ENCODE assay signal across 20 cellular contexts in genomic region chr1:155198547-155198906, GRCh38. TPM values are rescaled to one million over a fixed set of nuclear protein-coding genes. Genes with fewer than 3 reads are reported as not detected.
DNase-seq lines count a peak whose midpoint lies in the region; ATAC-seq and TF ChIP-seq lines count a peak whose summit lies in the region.
"Had no signal": no experiment of that assay in that cellular context is flagged by ENCODE, and none has a peak within 500 bp of the region (broad histone marks: within the 10 kb centered on the region; RNA-seq: fewer than 3 reads in every experiment).

No MANE protein-coding gene starts in this region.

- no peak overlapping the region for H3K4me2 ChIP-seq in osteoblast (ENCODE audit: insufficient read depth, low read length)
- H3K4me2 ChIP-seq: A549, BLaER1 had no signal

- H3K27me3 ChIP-seq in RWPE2 (ENCODE audit: insufficient read depth, poor library complexity, severe bottlenecking) (no peaks in the 10 kb centered on the region), osteoblast (ENCODE audit: insufficient read depth, low read length) (no peaks in the 10 kb centered on the region), colonic mucosa (no peaks in the 10 kb centered on the region)
- H3K27me3 ChIP-seq: BLaER1, SJSA1 had no signal

- H3K27ac ChIP-seq in RWPE2 (ENCODE audit: poor library complexity, severe bottlenecking) (no peak overlapping the region), caudate nucleus (ENCODE audit: low read depth, low read length) (peak overlapping the region; percentile 41), osteoblast (ENCODE audit: low read depth, low read length) (no peak overlapping the region), colonic mucosa (no peak overlapping the region)
- H3K27ac ChIP-seq: A549, BLaER1, GM23248, SJSA1 had no signal

- H2AFZ ChIP-seq in osteoblast (ENCODE audit: low read length): no peak overlapping the region
- H2AFZ ChIP-seq: GM23248 had no signal

- H3K4me3 ChIP-seq in RWPE2 (ENCODE audit: severe bottlenecking) (no peak overlapping the region), osteoblast (ENCODE audit: insufficient read depth, low read length) (no peak overlapping the region), colonic mucosa (no peak overlapping the region)
- H3K4me3 ChIP-seq: A549, BLaER1, GM23248, SJSA1 had no signal

- H3K36me3 ChIP-seq in RWPE2 (ENCODE audit: low read depth): 0 out of 2 replicates have a peak, but pooled peaks cover 5% of the 10 kb centered on the region
- peaks cover 28% of the 10 kb centered on the region for H3K36me3 ChIP-seq in osteoblast (ENCODE audit: insufficient read depth, low read length)
- H3K36me3 ChIP-seq in colonic mucosa: no peaks in the 10 kb centered on the region

- ATAC-seq in Right ventricle myocardium superior (ENCODE audit: poor library complexity) (no peak), left ventricle myocardium superior (no peak), RWPE2 (ENCODE audit: low read depth) (no peak), HG03521 (IDR thresholded peaks at IDR 0.05; ENCODE audit: unreplicated experiment) (no peak)
- ATAC-seq: A549, HCT116, HepG2, PC-3 had no signal

- H3K9ac ChIP-seq in colonic mucosa (ENCODE audit: low read depth in 2 of 2, low read length in 2 of 2): no peak overlapping the region
- H3K9ac ChIP-seq: BLaER1, GM23248 had no signal

- no peaks in the 10 kb centered on the region for H4K20me1 ChIP-seq in osteoblast (ENCODE audit: insufficient read depth, low read length)
- H4K20me1 ChIP-seq: BLaER1 had no signal

- DNase-seq in Right ventricle myocardium superior: peak; percentile 31
- no peak for DNase-seq in left ventricle myocardium superior
- peak; percentile 34 for DNase-seq in RWPE2 (ENCODE audit: low spot score)
- no peak for DNase-seq in caudate nucleus (lab: John Stamatoyannopoulos, UW)
- peak; percentile 6 for DNase-seq in osteoblast (ENCODE audit: insufficient read length, low spot score, missing footprints)
- DNase-seq in activated CD4-positive, alpha-beta T cell treated with anti-CD3 and anti-CD28 coated beads for 4 hours: no peak
- DNase-seq in colonic mucosa: no peak
- DNase-seq: Calu3, GM23248, NCI-H1417, NCI-H1930, NCI-H2171 treated with DMSO at 0.1 percent for 48 hours, NCI-H446, PC-3 had no signal

- no peak for TF ChIP-seq CTCF in RWPE2 (IDR thresholded peaks at IDR 0.05; ENCODE audit: poor library complexity, severe bottlenecking)
- no peak for TF ChIP-seq CTCF in osteoblast (IDR thresholded peaks at IDR 0.05; ENCODE audit: extremely low read depth, low read depth, low read length)
- no peak for TF ChIP-seq CTCF in colonic mucosa (IDR thresholded peaks at IDR 0.05)

- intact Hi-C loops in Right ventricle myocardium superior (cut with DNase I) (no loop called here), left ventricle myocardium superior (cut with micrococcal nuclease) (no loop called here), colonic mucosa (cut with DNase I) (no loop called here)

- H3K4me1 ChIP-seq in RWPE2 (ENCODE audit: insufficient read depth, poor library complexity, severe bottlenecking) (no peaks in the 10 kb centered on the region), osteoblast (ENCODE audit: insufficient read depth, low read length) (peaks cover 16% of the 10 kb centered on the region), colonic mucosa (peaks cover 15% of the 10 kb centered on the region)

- H3K9me3 ChIP-seq in RWPE2 (ENCODE audit: severe bottlenecking) (no peaks in the 10 kb centered on the region), osteoblast (ENCODE audit: low read depth, low read length) (no peaks in the 10 kb centered on the region), colonic mucosa (no peaks in the 10 kb centered on the region)
- H3K9me3 ChIP-seq: A549, BLaER1, SJSA1 had no signal

- H3K79me2 ChIP-seq in osteoblast (ENCODE audit: insufficient read depth, low read length): peaks cover 14% of the 10 kb centered on the region

RNA-seq across cellular contexts. Expression of gene THBS3, which starts 9.2 kb away (rescaled TPM):
- total RNA-seq in Right ventricle myocardium superior (5.8 TPM), left ventricle myocardium superior (6.3 TPM), osteoblast (61.9 and 66.6 TPM in 2 replicates), colonic mucosa (10 to 100 TPM; 12.2 to 16.0 TPM)

RNA-seq across cellular contexts. Expression of gene MTX1, which starts 10.0 kb away (rescaled TPM):
- total RNA-seq in Right ventricle myocardium superior (16.4 TPM), left ventricle myocardium superior (14.1 TPM), osteoblast (37.4 and 42.7 TPM in 2 replicates), colonic mucosa (10 to 100 TPM; 37.5 to 55.8 TPM)

RNA-seq across cellular contexts. Expression of gene TRIM46, which starts 24.9 kb away (rescaled TPM):
- total RNA-seq in Right ventricle myocardium superior: 0.08 TPM
- 0.22 TPM for total RNA-seq in left ventricle myocardium superior
- total RNA-seq in osteoblast: 3.2 and 3.3 TPM in 2 replicates
- under 1 TPM; 0.10 to 0.19 TPM for total RNA-seq in colonic mucosa

RNA-seq across cellular contexts. Expression of gene KRTCAP2, which starts 25.4 kb away (rescaled TPM):
- 121 TPM for total RNA-seq in Right ventricle myocardium superior
- 134 TPM for total RNA-seq in left ventricle myocardium superior
- total RNA-seq in osteoblast: 112 and 117 TPM in 2 replicates
- total RNA-seq in colonic mucosa: 100 to 1,000 TPM; 140 to 172 TPM

RNA-seq across cellular contexts. Expression of gene ENTREP3, which starts 56.8 kb away (rescaled TPM):
- total RNA-seq in Right ventricle myocardium superior (13.8 TPM), left ventricle myocardium superior (15.0 TPM), osteoblast (6.5 and 7.7 TPM in 2 replicates), colonic mucosa (10 to 100 TPM; 22.0 to 34.2 TPM)

Comparison
In these comparisons a context has a peak if more than half of its experiments do, and no peak if none do; other contexts are left out.
1. DNase-seq: peak in Right ventricle myocardium superior (single experiment), RWPE2 (single experiment) and osteoblast (single experiment); none in left ventricle myocardium superior (single experiment), caudate nucleus (0 of 61), activated CD4-positive, alpha-beta T cell treated with anti-CD3 and anti-CD28 coated beads for 4 hours (0 of 2) and colonic mucosa (single experiment).